Comparison of ENCODE assay signal across 1 cellular context in genomic region chr1:19454265-19455198, GRCh38.
A peak's percentile ranks its signal among the peaks of the same experiment; 100 is the strongest.
TF ChIP-seq lines count a peak whose summit lies in the region.

No MANE protein-coding gene starts in this region.

TF ChIP-seq in K562, 482 proteins besides CTCF, POLR2A, EP300 and RAD21 (continued from another document):
- no peak for TF ChIP-seq AFF1 (IDR thresholded peaks at IDR 0.05; ENCODE audit: low read depth in 1 of 2, partially characterized antibody in 2 of 2)
- TF ChIP-seq MYNN (IDR thresholded peaks at IDR 0.05): peak; percentile 74; the same call in 1 of the 2 replicates
- TF ChIP-seq MYNN (CRISPR knock-in tag; IDR thresholded peaks at IDR 0.05): no peak
